8 cellular contexts compared by ENCODE assay signal in the genomic region with DNA sequence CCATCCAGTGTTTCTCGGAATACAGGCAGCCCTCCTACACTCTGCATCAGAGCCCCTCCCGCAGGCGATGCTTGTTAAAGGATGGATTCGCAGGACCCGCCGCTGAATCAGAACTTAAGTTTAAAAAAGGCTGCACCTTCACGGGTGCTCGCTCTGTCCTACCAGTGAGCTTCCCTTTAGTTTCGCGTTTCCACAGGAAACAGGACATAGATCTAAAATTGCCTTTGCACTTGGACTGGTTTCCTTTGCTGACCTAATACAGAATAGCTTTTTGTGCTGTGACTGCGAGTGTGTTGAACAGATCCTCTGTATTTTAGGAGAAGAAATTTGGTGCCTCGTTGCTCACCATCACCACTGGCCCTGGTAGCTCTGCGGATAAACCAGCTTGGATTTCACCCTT. TPM values are rescaled to one million over a fixed set of nuclear protein-coding genes. Genes with fewer than 3 reads are reported as not detected.
"Had no signal": no experiment of that assay in that cellular context is flagged by ENCODE, and none has a peak within 500 bp of the region (broad histone marks: within the 10 kb centered on the region; RNA-seq: fewer than 3 reads in every experiment).

No MANE protein-coding gene starts in this region.

RNA-seq across cellular contexts. Expression of a gene that starts 10.3 kb away (rescaled TPM):
- total RNA-seq: M059J; PC-3; Peyer's patch; Right ventricle myocardium inferior; SJCRH30; SK-MEL-5; T-cell; T-helper 1 cell treated with Interleukin-12 subunit alpha and Interleukin-12 subunit beta and Interleukin-4 antibody, amounts not matched to agents 30 ng/mL and 1 ng/mL, for 36 hours had no signal
